Comparison of ENCODE assay signal across 8 cellular contexts in the genomic region with DNA sequence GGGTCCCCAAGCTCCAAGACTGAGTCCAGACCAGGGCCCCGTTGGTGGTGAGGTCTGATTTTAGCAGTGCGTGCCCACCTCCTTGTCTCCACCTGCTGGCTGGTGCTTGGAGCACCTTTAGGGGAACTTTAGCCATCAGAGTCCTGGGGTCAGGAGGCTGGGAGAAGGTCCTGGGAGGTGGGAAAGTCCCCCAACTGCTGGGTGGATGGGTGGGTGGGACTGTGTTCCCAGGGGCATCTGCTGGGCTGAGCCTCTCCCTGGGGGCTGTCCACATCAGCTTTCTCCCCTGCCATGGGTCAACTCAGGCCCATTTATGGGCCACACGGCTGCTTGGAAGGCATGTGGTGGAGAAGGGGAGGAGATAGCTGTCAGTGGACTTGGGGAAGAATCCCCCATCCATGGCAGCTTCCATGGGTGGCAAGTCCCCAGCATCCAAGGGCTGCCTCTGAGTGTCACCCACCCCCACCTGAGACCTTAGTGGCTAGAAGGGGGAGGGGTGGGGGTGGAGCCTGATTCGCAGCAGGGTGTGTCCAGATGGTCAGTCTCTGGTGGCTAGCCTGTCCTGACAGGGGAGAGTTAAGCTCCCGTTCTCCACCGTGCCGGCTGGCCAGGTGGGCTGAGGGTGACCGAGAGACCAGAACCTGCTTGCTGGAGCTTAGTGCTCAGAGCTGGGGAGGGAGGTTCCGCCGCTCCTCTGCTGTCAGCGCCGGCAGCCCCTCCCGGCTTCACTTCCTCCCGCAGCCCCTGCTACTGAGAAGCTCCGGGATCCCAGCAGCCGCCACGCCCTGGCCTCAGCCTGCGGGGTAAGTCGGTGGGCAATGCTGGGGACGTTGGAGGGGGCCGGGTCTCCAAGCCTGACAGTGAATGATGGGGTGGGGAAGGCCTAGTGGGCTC. TPM values are rescaled to one million over a fixed set of nuclear protein-coding genes. Genes with fewer than 3 reads are reported as not detected.
DNase-seq lines count a peak whose midpoint lies in the region; ATAC-seq and TF ChIP-seq lines count a peak whose summit lies in the region.

A gene with protein sequence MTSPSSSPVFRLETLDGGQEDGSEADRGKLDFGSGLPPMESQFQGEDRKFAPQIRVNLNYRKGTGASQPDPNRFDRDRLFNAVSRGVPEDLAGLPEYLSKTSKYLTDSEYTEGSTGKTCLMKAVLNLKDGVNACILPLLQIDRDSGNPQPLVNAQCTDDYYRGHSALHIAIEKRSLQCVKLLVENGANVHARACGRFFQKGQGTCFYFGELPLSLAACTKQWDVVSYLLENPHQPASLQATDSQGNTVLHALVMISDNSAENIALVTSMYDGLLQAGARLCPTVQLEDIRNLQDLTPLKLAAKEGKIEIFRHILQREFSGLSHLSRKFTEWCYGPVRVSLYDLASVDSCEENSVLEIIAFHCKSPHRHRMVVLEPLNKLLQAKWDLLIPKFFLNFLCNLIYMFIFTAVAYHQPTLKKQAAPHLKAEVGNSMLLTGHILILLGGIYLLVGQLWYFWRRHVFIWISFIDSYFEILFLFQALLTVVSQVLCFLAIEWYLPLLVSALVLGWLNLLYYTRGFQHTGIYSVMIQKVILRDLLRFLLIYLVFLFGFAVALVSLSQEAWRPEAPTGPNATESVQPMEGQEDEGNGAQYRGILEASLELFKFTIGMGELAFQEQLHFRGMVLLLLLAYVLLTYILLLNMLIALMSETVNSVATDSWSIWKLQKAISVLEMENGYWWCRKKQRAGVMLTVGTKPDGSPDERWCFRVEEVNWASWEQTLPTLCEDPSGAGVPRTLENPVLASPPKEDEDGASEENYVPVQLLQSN (plus strand): TSS at position 541 of the 894 bp plus-strand sequence. CDS start 2,098 bp downstream, outside the sequence.

- peak in 1 of 2 donors; percentile 32 for TF ChIP-seq POLR2A in adrenal gland (IDR thresholded peaks at IDR 0.05)

- POLR2A ChIA-PET in PC-3 (lab: Charles Lee; ENCODE audit: unreplicated experiment): interaction anchor here (0.6 kb wide), 1 partner anchor 653 kb away, joined by 6 read pairs; no protein-coding TSS in a partner anchor

- H3K9ac ChIP-seq in DND-41 (ENCODE audit: low read depth, low read length) (peak within 1 kb of the TSS; percentile 84), PC-3 (ENCODE audit: low read length) (no peak within 1 kb of the TSS)

- peak within 1 kb of the TSS; percentile 95 for H3K4me2 ChIP-seq in DND-41 (ENCODE audit: insufficient read depth, low read length)
- no peak within 1 kb of the TSS for H3K4me2 ChIP-seq in PC-3 (ENCODE audit: low read length)

- WGBS in adrenal gland, 4 donors: 5 to 11% (median 8%) methylated on average over 9 to 21 of the region's 21 CpGs

- no peaks in the 10 kb centered on the region for H3K9me2 ChIP-seq in PC-3 (replicated peaks; ENCODE audit: low read length)

- H4K20me1 ChIP-seq in DND-41 (ENCODE audit: insufficient read depth, low read length) (peaks cover 2% of the 10 kb centered on the region; the same call in 1 of the 2 replicates), PC-3 (ENCODE audit: low read length) (no peaks in the 10 kb centered on the region)

- H3K4me3 ChIP-seq in DND-41 (ENCODE audit: low read depth in 1 of 2, low read length in 2 of 2): peak within 1 kb of the TSS; percentile 69 to 88
- no peak within 1 kb of the TSS for H3K4me3 ChIP-seq in PC-3 (ENCODE audit: low read length)
- H3K4me3 ChIP-seq in adrenal gland: peak within 1 kb of the TSS; percentile 32 to 88 (median 67)
- H3K4me3 ChIP-seq in kidney epithelial cell (ENCODE audit: low read depth, low read length): peak within 1 kb of the TSS; percentile 45

- no peaks in the 10 kb centered on the region for H3K9me3 ChIP-seq in DND-41 (ENCODE audit: insufficient read depth, low read length, severe bottlenecking)
- no peaks in the 10 kb centered on the region for H3K9me3 ChIP-seq in PC-3 (ENCODE audit: low read length)
- H3K9me3 ChIP-seq in adrenal gland (replicated peaks in 1 of 3): no peaks in the 10 kb centered on the region

- CTCF ChIA-PET in PC-3 (lab: Charles Lee): interaction anchor here (0.7 kb wide), 1 partner anchor 1031 kb away, joined by 3 read pairs; no protein-coding TSS in a partner anchor

- H3K27me3 ChIP-seq in DND-41 (ENCODE audit: insufficient read depth, low read length, poor library complexity): no peaks in the 10 kb centered on the region
- H3K27me3 ChIP-seq in PC-3 (ENCODE audit: low read length): no peaks in the 10 kb centered on the region
- H3K27me3 ChIP-seq in adrenal gland: no peaks in the 10 kb centered on the region
- H3K27me3 ChIP-seq in kidney epithelial cell (ENCODE audit: control insufficient read depth, insufficient read depth, low read length): no peaks in the 10 kb centered on the region

- DNase-seq in DND-41 (peak; percentile 78), H4 (ENCODE audit: low spot score) (peak; percentile 10), PC-3 (peak; percentile 49), adrenal gland (peak in 3 of 7 donors; percentile 43 to 53 (median 50)), kidney epithelial cell (ENCODE audit: low read depth) (no peak), AML-193 (lab: John Stamatoyannopoulos, UW) (no peak)
- DNase-seq in stimulated activated CD8-positive, alpha-beta memory T cell treated with anti-CD3 and anti-CD28 coated beads, Interleukin-15, amount 100 ng/mL, for 1 hour (ENCODE audit: low read depth): peak; percentile 24

- no TSS peak for BruUV-seq in PC-3 (replicated peaks; lab: Mats Ljungman, UMichigan)

- H2AFZ ChIP-seq in DND-41 (ENCODE audit: low read depth, low read length): peak within 1 kb of the TSS; percentile 64
- H2AFZ ChIP-seq in PC-3 (ENCODE audit: low read length): no peak within 1 kb of the TSS

- H3K27ac ChIP-seq in DND-41 (ENCODE audit: low read length) (peak within 1 kb of the TSS; percentile 86), PC-3 (ENCODE audit: low read length) (no peak within 1 kb of the TSS), adrenal gland (peak within 1 kb of the TSS; percentile 87 to 97 (median 92))

- H3K4me1 ChIP-seq in DND-41 (ENCODE audit: insufficient read depth, low read length) (peaks cover 31% of the 10 kb centered on the region), PC-3 (ENCODE audit: insufficient read depth, low read length) (peaks cover 24% of the 10 kb centered on the region), adrenal gland (replicated peaks in 1 of 2) (peaks cover 15 to 24% of the 10 kb centered on the region in 2 donors)

- TF ChIP-seq CTCF in DND-41 (IDR thresholded peaks at IDR 0.05; ENCODE audit: borderline replicate concordance, extremely low read depth, low read length, poor library complexity, severe bottlenecking): peak; percentile 57
- TF ChIP-seq CTCF in PC-3 (conservative IDR thresholded peaks at IDR 0.05; ENCODE audit: low read depth, low read length): peak; percentile 59
- TF ChIP-seq CTCF in adrenal gland (IDR thresholded peaks at IDR 0.05): peak in 5 of 6 experiments; percentile 3 to 37 (median 24)
- peak; percentile 32 for TF ChIP-seq CTCF in kidney epithelial cell (IDR thresholded peaks at IDR 0.05; ENCODE audit: insufficient read depth, low read length, poor library complexity, severe bottlenecking)

- intact Hi-C loops in PC-3 (cut with micrococcal nuclease): no loop called here
- intact Hi-C loops in adrenal gland (cut with DNase I): no loop called here

- peaks cover 30% of the 10 kb centered on the region for H3K36me3 ChIP-seq in DND-41 (ENCODE audit: insufficient read depth, low read length)
- H3K36me3 ChIP-seq in PC-3 (ENCODE audit: low read depth, low read length): no peaks in the 10 kb centered on the region
- H3K36me3 ChIP-seq in adrenal gland (replicated peaks in 1 of 2): peaks cover 0 to 7% of the 10 kb centered on the region in 2 donors
- no peaks in the 10 kb centered on the region for H3K36me3 ChIP-seq in kidney epithelial cell (ENCODE audit: control insufficient read depth, insufficient read depth, low read length)

- H3F3A ChIP-seq in PC-3 (ENCODE audit: low read length, unreplicated experiment): peaks cover 12% of the 10 kb centered on the region

- ATAC-seq in DND-41 (ENCODE audit: insufficient read depth, low read depth): peak; percentile 69
- ATAC-seq in PC-3: no peak
- ATAC-seq in GM21529 (IDR thresholded peaks at IDR 0.05; ENCODE audit: unreplicated experiment): no peak

- H3K79me2 ChIP-seq in DND-41 (ENCODE audit: insufficient read depth, low read length) (peaks cover 24% of the 10 kb centered on the region), PC-3 (ENCODE audit: low read length) (no peaks in the 10 kb centered on the region)

RNA-seq across cellular contexts. Expression of the gene that starts here (rescaled TPM):
- total RNA-seq in H4 (2014; rRNA removed; shearing (Covaris generic)): 4.8 and 5.5 TPM in 2 replicates
- total RNA-seq in PC-3 (2014; rRNA removed): 0.69 and 1.9 TPM in 2 replicates
- total RNA-seq in adrenal gland: 100 to 1,000 TPM in 1 of 8 donors, 10 to 100 TPM in 7; 34.1 to 110 (median 47.3) TPM
- polyA plus RNA-seq in adrenal gland: 10 to 100 TPM; 23.3 to 67.3 (median 61.7) TPM
- total RNA-seq in kidney epithelial cell: 2.6 and 3.8 TPM in 2 replicates

Comparison
In these comparisons a context has a peak if more than half of its experiments do, and no peak if none do; other contexts are left out.
1. DNase-seq: peak in DND-41 (single experiment), H4 (single experiment), PC-3 (single experiment) and stimulated activated CD8-positive, alpha-beta memory T cell treated with anti-CD3 and anti-CD28 coated beads, Interleukin-15, amount 100 ng/mL, for 1 hour (single experiment); none in kidney epithelial cell (single experiment) and AML-193 (0 of 2).
2. Peak in every context shown above with its lines, with median percentiles within 50 percentile points of each other: CTCF ChIP-seq.